In the genomic region with DNA sequence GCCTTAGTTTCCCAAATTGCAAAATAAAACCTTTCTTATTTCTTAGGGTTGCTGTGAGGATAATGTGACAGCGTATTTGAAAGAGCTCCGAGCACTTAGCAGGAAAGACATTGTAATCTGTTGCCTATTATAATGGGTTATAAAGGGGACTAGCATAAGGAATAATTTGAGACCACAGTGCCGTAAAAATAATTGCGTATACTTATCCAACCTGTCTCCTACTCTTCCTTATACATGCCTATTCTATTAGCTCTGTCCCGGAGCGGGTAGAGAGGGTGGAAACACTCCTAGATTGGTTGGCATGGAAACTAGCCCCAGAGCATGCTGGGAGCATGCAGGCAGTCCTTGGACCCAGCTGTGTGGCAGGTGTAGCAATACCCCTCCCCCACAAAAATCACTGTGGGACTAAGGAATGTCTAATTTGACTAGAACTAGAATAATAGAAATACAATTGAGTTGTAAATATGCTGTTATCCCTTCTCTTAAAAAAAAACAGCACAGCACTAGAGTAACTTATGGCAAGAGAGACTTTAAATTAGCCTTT, we compare ENCODE assay signal across 13 cellular contexts.
DNase-seq lines count a peak whose midpoint lies in the region; ATAC-seq and TF ChIP-seq lines count a peak whose summit lies in the region.
"Had no signal": no experiment of that assay in that cellular context is flagged by ENCODE, and none has a peak within 500 bp of the region (broad histone marks: within the 10 kb centered on the region; RNA-seq: fewer than 3 reads in every experiment).

No MANE protein-coding gene starts in this region.

- peak overlapping the region; percentile 52 for H3K4me2 ChIP-seq in neural cell (ENCODE audit: low read length)

- H3K9me2 ChIP-seq in neural cell (ENCODE audit: insufficient read depth, low read length), result no peaks in the 10 kb centered on the region

- H3K27ac Mint-ChIP-seq in Caco-2 (ENCODE audit: unreplicated experiment), result no peak overlapping the region
- no peak overlapping the region for H3K27ac Mint-ChIP-seq in activated T-helper 1 cell treated with anti-CD3 and anti-CD28 coated beads, Interleukin-12 subunit alpha, Interleukin-12 subunit beta, Interleukin-2, Interleukin-4 antibody, amounts not matched to agents 30 ng/mL and 10 ng/mL and 1 ng/mL, durations not matched to agents 14 hours and 24 hours and 36 hours
- H3K27ac Mint-ChIP-seq: activated naive CD4-positive, alpha-beta T cell treated with anti-CD3 and anti-CD28 coated beads, Interleukin-2, amount 50 U/mL, for 72 hours had no signal

- H3K4me3 ChIP-seq in Caco-2 (ENCODE audit: low read depth, low read length) (no peak overlapping the region), neural cell (ENCODE audit: low read length) (peak overlapping the region; percentile 51), upper lobe of left lung (no peak overlapping the region)
- H3K4me3 ChIP-seq: lower lobe of right lung had no signal

- H3K4me1 Mint-ChIP-seq in Caco-2 (ENCODE audit: low read depth, unreplicated experiment), result peaks cover 17% of the 10 kb centered on the region
- no peaks in the 10 kb centered on the region for H3K4me1 Mint-ChIP-seq in activated T-helper 1 cell treated with anti-CD3 and anti-CD28 coated beads, Interleukin-12 subunit alpha, Interleukin-12 subunit beta, Interleukin-2, Interleukin-4 antibody, amounts not matched to agents 30 ng/mL and 10 ng/mL and 1 ng/mL, durations not matched to agents 14 hours and 24 hours and 36 hours (ENCODE audit: low read depth)

- TF ChIP-seq POLR2A in upper lobe of left lung (IDR thresholded peaks at IDR 0.05), result no peak

- TF ChIP-seq CTCF in Caco-2 (IDR thresholded peaks at IDR 0.05; ENCODE audit: insufficient read depth in 1 of 2, low read depth in 1 of 2, low read length in 1 of 2, severe bottlenecking in 1 of 2, unreplicated experiment in 1 of 2) (no peak), neural cell (IDR thresholded peaks at IDR 0.05; ENCODE audit: poor library complexity, severe bottlenecking) (no peak), upper lobe of left lung (IDR thresholded peaks at IDR 0.05) (no peak)

- 72 to 75% methylated on average over 6 of the region's 6 CpGs for WGBS in upper lobe of left lung, 2 donors

- no peaks in the 10 kb centered on the region for H3K9me3 ChIP-seq in Caco-2
- H3K9me3 ChIP-seq in neural cell (ENCODE audit: low read length), result no peaks in the 10 kb centered on the region
- H3K9me3 ChIP-seq in upper lobe of left lung, result no peaks in the 10 kb centered on the region
- H3K9me3 ChIP-seq: lower lobe of right lung had no signal

- H3K36me3 ChIP-seq in Caco-2 (ENCODE audit: control insufficient read depth, insufficient read depth, low read length), result no peaks in the 10 kb centered on the region
- no peaks in the 10 kb centered on the region for H3K36me3 ChIP-seq in neural cell (ENCODE audit: insufficient read depth, low read length)
- no peaks in the 10 kb centered on the region for H3K36me3 ChIP-seq in upper lobe of left lung
- H3K36me3 ChIP-seq: lower lobe of right lung had no signal

- peaks cover 15% of the 10 kb centered on the region for H3F3A ChIP-seq in neural cell (ENCODE audit: insufficient read depth, low read length, poor library complexity, severe bottlenecking)

- POLR2A ChIA-PET in Caco-2 (lab: Charles Lee), result no interaction called here

- CTCF ChIA-PET in Caco-2 (lab: Charles Lee), result no interaction called here

- H3K27me3 ChIP-seq in Caco-2 (replicated peaks; ENCODE audit: control insufficient read depth, insufficient read depth, low read length) (no peaks in the 10 kb centered on the region; the same call in none of the 2 replicates), neural cell (ENCODE audit: insufficient read depth, low read depth, low read length) (no peaks in the 10 kb centered on the region), upper lobe of left lung (no peaks in the 10 kb centered on the region)

- H3K9ac ChIP-seq in neural cell (ENCODE audit: low read length), result peak overlapping the region; percentile 58

- intact Hi-C loops in Caco-2 (cut with micrococcal nuclease; ENCODE audit: unreplicated experiment), result no loop called here
- intact Hi-C loops in activated T-helper 1 cell treated with anti-CD3 and anti-CD28 coated beads, Interleukin-12 subunit alpha, Interleukin-12 subunit beta, Interleukin-2, Interleukin-4 antibody, amounts not matched to agents 30 ng/mL and 10 ng/mL and 1 ng/mL, durations not matched to agents 14 hours and 24 hours and 36 hours (cut with micrococcal nuclease), result no loop called here

- no peak for ATAC-seq in upper lobe of left lung (ENCODE audit: low FRiP score in 2 of 2)
- ATAC-seq in GM21576 (IDR thresholded peaks at IDR 0.05; ENCODE audit: unreplicated experiment), result no peak
- ATAC-seq: activated naive CD4-positive, alpha-beta T cell treated with anti-CD3 and anti-CD28 coated beads, Interleukin-2, amount 50 U/mL, for 72 hours; Right ventricle myocardium inferior had no signal

- H3K27me3 Mint-ChIP-seq in Caco-2 (ENCODE audit: insufficient read depth, unreplicated experiment), result peaks cover 2% of the 10 kb centered on the region
- H3K27me3 Mint-ChIP-seq in activated T-helper 1 cell treated with anti-CD3 and anti-CD28 coated beads, Interleukin-12 subunit alpha, Interleukin-12 subunit beta, Interleukin-2, Interleukin-4 antibody, amounts not matched to agents 30 ng/mL and 10 ng/mL and 1 ng/mL, durations not matched to agents 14 hours and 24 hours and 36 hours (ENCODE audit: insufficient read depth), result peaks cover 2% of the 10 kb centered on the region

- peak; percentile 10 to 40 for DNase-seq in Caco-2
- peak; percentile 69 for DNase-seq in NCI-H187 treated with DMSO at 0.1 percent for 48 hours (lab: John Stamatoyannopoulos, UW)
- DNase-seq in SK-N-DZ (ENCODE audit: low spot score), result peak; percentile 42
- no peak for DNase-seq in upper lobe of left lung
- no peak for DNase-seq in activated T-helper 1 cell treated with anti-CD3 and anti-CD28 coated beads, Interleukin-12 subunit alpha, Interleukin-12 subunit beta, Interleukin-2, Interleukin-4 antibody, amounts not matched to agents 30 ng/mL and 10 ng/mL and 1 ng/mL, durations not matched to agents 14 hours and 24 hours and 36 hours (ENCODE audit: low spot score)
- DNase-seq in RKO (ENCODE audit: low spot score), result no peak
- DNase-seq: lower lobe of right lung; stimulated activated naive CD4-positive, alpha-beta T cell had no signal

- no peaks in the 10 kb centered on the region for H3K4me1 ChIP-seq in Caco-2
- H3K4me1 ChIP-seq in upper lobe of left lung, result no peaks in the 10 kb centered on the region
- H3K4me1 ChIP-seq: lower lobe of right lung had no signal

- TF ChIP-seq EP300 in neural cell (conservative IDR thresholded peaks at IDR 0.05; ENCODE audit: poor library complexity, severe bottlenecking) (peak; percentile 79), upper lobe of left lung (IDR thresholded peaks at IDR 0.05) (no peak)

- no peaks in the 10 kb centered on the region for H4K20me1 ChIP-seq in neural cell (ENCODE audit: insufficient read depth)

- H3K4me3 Mint-ChIP-seq in Caco-2 (ENCODE audit: unreplicated experiment), result no peak overlapping the region
- H3K4me3 Mint-ChIP-seq in activated T-helper 1 cell treated with anti-CD3 and anti-CD28 coated beads, Interleukin-12 subunit alpha, Interleukin-12 subunit beta, Interleukin-2, Interleukin-4 antibody, amounts not matched to agents 30 ng/mL and 10 ng/mL and 1 ng/mL, durations not matched to agents 14 hours and 24 hours and 36 hours, result no peak overlapping the region

- BruUV-seq in Caco-2 (replicated peaks; lab: Mats Ljungman, UMichigan), result no TSS peak

- H3K27ac ChIP-seq in neural cell (ENCODE audit: low read length), result peak overlapping the region; percentile 97
- H3K27ac ChIP-seq in upper lobe of left lung, result no peak overlapping the region
- H3K27ac ChIP-seq: epithelial cell of prostate, lower lobe of right lung had no signal

- no peaks in the 10 kb centered on the region for H3K9me3 Mint-ChIP-seq in Caco-2 (ENCODE audit: unreplicated experiment)
- no peaks in the 10 kb centered on the region for H3K9me3 Mint-ChIP-seq in activated T-helper 1 cell treated with anti-CD3 and anti-CD28 coated beads, Interleukin-12 subunit alpha, Interleukin-12 subunit beta, Interleukin-2, Interleukin-4 antibody, amounts not matched to agents 30 ng/mL and 10 ng/mL and 1 ng/mL, durations not matched to agents 14 hours and 24 hours and 36 hours

- no peaks in the 10 kb centered on the region for H3K36me3 Mint-ChIP-seq in Caco-2 (ENCODE audit: insufficient read depth, unreplicated experiment)
- H3K36me3 Mint-ChIP-seq in activated T-helper 1 cell treated with anti-CD3 and anti-CD28 coated beads, Interleukin-12 subunit alpha, Interleukin-12 subunit beta, Interleukin-2, Interleukin-4 antibody, amounts not matched to agents 30 ng/mL and 10 ng/mL and 1 ng/mL, durations not matched to agents 14 hours and 24 hours and 36 hours (ENCODE audit: low read depth), result no peaks in the 10 kb centered on the region
- H3K36me3 Mint-ChIP-seq: activated naive CD4-positive, alpha-beta T cell treated with anti-CD3 and anti-CD28 coated beads, Interleukin-2, amount 50 U/mL, for 72 hours had no signal

- H3K79me2 ChIP-seq in neural cell (replicated peaks; ENCODE audit: insufficient read depth, low read length), result no peaks in the 10 kb centered on the region

- peak; percentile 52 for TF ChIP-seq RAD21 in neural cell (conservative IDR thresholded peaks at IDR 0.05)

- peak overlapping the region; percentile 4 for H2AFZ ChIP-seq in neural cell (ENCODE audit: low read depth, low read length)

TF ChIP-seq in neural cell, 6 proteins besides CTCF, POLR2A, EP300 and RAD21 (continues in another document):
- TF ChIP-seq EZH2 (IDR thresholded peaks at IDR 0.05; ENCODE audit: borderline replicate concordance, insufficient read depth, low read length, poor library complexity, severe bottlenecking), result no peak
- peak; percentile 57 for TF ChIP-seq POLR2AphosphoS5 (IDR thresholded peaks at IDR 0.05)

Comparison
In these comparisons a context has a peak if more than half of its experiments do, and no peak if none do; other contexts are left out.
1. DNase-seq: peak in Caco-2 (2 of 2), NCI-H187 treated with DMSO at 0.1 percent for 48 hours (single experiment) and SK-N-DZ (single experiment); none in upper lobe of left lung (0 of 2), activated T-helper 1 cell treated with anti-CD3 and anti-CD28 coated beads, Interleukin-12 subunit alpha, Interleukin-12 subunit beta, Interleukin-2, Interleukin-4 antibody, amounts not matched to agents 30 ng/mL and 10 ng/mL and 1 ng/mL, durations not matched to agents 14 hours and 24 hours and 36 hours (single experiment) and RKO (single experiment).